Comparison of ENCODE assay signal across 8 cellular contexts in genomic region chr2:54331095-54331835, GRCh38.
A peak's percentile ranks its signal among the peaks of the same experiment; 100 is the strongest.
DNase-seq lines count a peak whose midpoint lies in the region; ATAC-seq, FAIRE-seq and TF ChIP-seq lines count a peak whose summit lies in the region.

No MANE protein-coding gene starts in this region.

- no peak for TF ChIP-seq EP300 in K562 (IDR thresholded peaks at IDR 0.05; ENCODE audit: low read length)

- POLR2A ChIA-PET in K562 (lab: Yijun Ruan, JAX): interaction anchor here (1.5 kb wide), 1 partner anchor 11 kb away, joined by 5 read pairs; no protein-coding TSS in a partner anchor

- no peaks in the 10 kb centered on the region for H3K9me1 ChIP-seq in K562 (ENCODE audit: control insufficient read depth, insufficient read depth, low read length)

- H3K9me3 ChIP-seq in K562 (replicated peaks; ENCODE audit: control insufficient read depth, insufficient read depth, low read depth, low read length): no peaks in the 10 kb centered on the region

- WGBS in K562 (ENCODE audit: insufficient coverage, low coverage, missing lambda C conversion rate): 34% methylated on average over 14 of the region's 14 CpGs

- H4K20me1 ChIP-seq in K562 (replicated peaks; ENCODE audit: control insufficient read depth, insufficient read depth, low read length): no peaks in the 10 kb centered on the region

- no peak overlapping the region for H3K27ac ChIP-seq in K562 (ENCODE audit: extremely low read depth, low read depth, low read length)

- intact Hi-C loops in K562 (cut with micrococcal nuclease): no loop called here

- FAIRE-seq in K562 (lab: Jason Lieb, UNC) (no peak), urothelium cell line (lab: Jason Lieb, UNC) (peak; percentile 9)

- no peak for TF ChIP-seq POLR2A in K562 (conservative IDR thresholded peaks at IDR 0.05)

- TF ChIP-seq CTCF in GM10266 (IDR thresholded peaks at IDR 0.05; ENCODE audit: control insufficient read depth, insufficient read depth, low read depth, missing control alignments) (no peak), K562 (IDR thresholded peaks at IDR 0.05 in 2 of 3, conservative IDR thresholded peaks at IDR 0.05 in 1 of 3; ENCODE audit: insufficient read depth in 2 of 3, low read depth in 1 of 3, low read length in 3 of 3) (no peak)

- H2AFZ ChIP-seq in K562 (ENCODE audit: low read depth, low read length): peak overlapping the region; percentile 94

- CTCF ChIA-PET in K562 (lab: Yijun Ruan, JAX; ENCODE audit: low intra/inter-chr PET ratio): no interaction called here

- in situ Hi-C loops in K562 (cut with MboI): no loop called here

- TF ChIP-seq RAD21 in K562 (CRISPR knock-in tag; conservative IDR thresholded peaks at IDR 0.05 in 1 of 2, IDR thresholded peaks at IDR 0.05 in 1 of 2): no peak

- H3K27me3 ChIP-seq in K562 (ENCODE audit: control insufficient read depth in 2 of 2, insufficient read depth in 2 of 2, low read length in 2 of 2): no peaks in the 10 kb centered on the region

- no peaks in the 10 kb centered on the region for H3K36me3 ChIP-seq in K562 (ENCODE audit: control insufficient read depth, insufficient read depth, low read length)

- H3K4me3 ChIP-seq in K562: peak overlapping the region; percentile 31

- DNase-seq in GM10266 (ENCODE audit: extremely low spot score) (peak; percentile 13), K562 (ENCODE audit: extremely low read depth in 1 of 4, low spot score in 3 of 4) (no peak), medulla oblongata (ENCODE audit: extremely low spot score) (peak; percentile 13), urothelium cell line (ENCODE audit: low spot score) (no peak), HCEC 1CT (no peak)
- DNase-seq in activated CD4-positive, alpha-beta T cell treated with anti-CD3 and anti-CD28 coated beads for 1 hour: no peak

- no TSS peak for BruUV-seq in K562 (replicated peaks; lab: Mats Ljungman, UMichigan)

- no peak overlapping the region; a peak in 1 of 4 replicates for H3K9ac ChIP-seq in K562 (ENCODE audit: insufficient read depth in 1 of 2, low read depth in 2 of 2, low read length in 2 of 2)

- ATAC-seq in HG03354 (IDR thresholded peaks at IDR 0.05; ENCODE audit: poor library complexity, severe bottlenecking, unreplicated experiment) (peak; percentile 56), K562 (no peak), GM19467 (IDR thresholded peaks at IDR 0.05; ENCODE audit: unreplicated experiment) (no peak)

- peak overlapping the region; percentile 81 for H3K4me2 ChIP-seq in K562 (ENCODE audit: insufficient read depth, low read length)

- H3K4me1 ChIP-seq in K562 (replicated peaks in 1 of 2; ENCODE audit: control insufficient read depth in 2 of 2, insufficient read depth in 2 of 2, low read length in 2 of 2): peaks cover 8 to 10% of the 10 kb centered on the region in 2 experiments; a peak in 4 of 5 replicates

- H3K79me2 ChIP-seq in K562 (ENCODE audit: control insufficient read depth, insufficient read depth, low read length): no peaks in the 10 kb centered on the region

TF ChIP-seq in K562, 482 proteins besides CTCF, POLR2A, EP300 and RAD21:
- TF ChIP-seq TFAP4 (CRISPR knock-in tag; IDR thresholded peaks at IDR 0.05; ENCODE audit: borderline replicate concordance) (no peak), KHSRP (IDR thresholded peaks at IDR 0.05) (no peak)

Comparison
In these comparisons a context has a peak if more than half of its experiments do, and no peak if none do; other contexts are left out.
1. DNase-seq: peak in GM10266 (single experiment) and medulla oblongata (single experiment); none in K562 (0 of 4), urothelium cell line (single experiment), HCEC 1CT (single experiment) and activated CD4-positive, alpha-beta T cell treated with anti-CD3 and anti-CD28 coated beads for 1 hour (single experiment).